11 cellular contexts compared by ENCODE assay signal in the genomic region with DNA sequence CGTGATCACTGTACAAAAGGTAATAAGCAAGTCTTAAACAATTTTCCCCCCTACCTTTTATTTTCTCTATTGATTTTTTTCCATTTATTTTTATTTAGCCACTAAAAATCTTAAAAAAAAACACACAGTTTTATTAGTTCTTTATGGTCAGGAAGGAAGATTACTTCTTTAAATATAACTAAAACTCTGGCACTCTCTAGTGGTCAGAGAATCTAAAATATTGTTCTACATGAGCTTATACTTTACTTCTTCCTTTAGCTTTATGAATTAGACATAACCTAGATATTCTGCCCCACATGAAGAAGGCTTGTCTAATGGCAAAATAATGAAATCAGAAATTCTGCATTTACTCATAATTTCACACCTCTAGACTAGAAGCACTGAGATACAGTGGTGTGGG.
DNase-seq lines count a peak whose midpoint lies in the region; ATAC-seq, FAIRE-seq and TF ChIP-seq lines count a peak whose summit lies in the region.
"Had no signal": no experiment of that assay in that cellular context is flagged by ENCODE, and none has a peak within 500 bp of the region (broad histone marks: within the 10 kb centered on the region; RNA-seq: fewer than 3 reads in every experiment).

No MANE protein-coding gene starts in this region.

- TF ChIP-seq POLR2A in body of pancreas (IDR thresholded peaks at IDR 0.05) = no peak

- intact Hi-C loops in left colon (cut with DNase I, micrococcal nuclease) (no loop called here), body of pancreas (cut with DNase I) (no loop called here), natural killer cell (cut with micrococcal nuclease) (loop anchor here (10.0 kb wide), 1 partner anchor 449 kb away; no protein-coding TSS in a partner anchor)

- no peaks in the 10 kb centered on the region for H3K36me3 Mint-ChIP-seq in HFFc6 (ENCODE audit: low read depth)
- H3K36me3 Mint-ChIP-seq in natural killer cell = no peaks in the 10 kb centered on the region

- no peak overlapping the region for H3K27ac Mint-ChIP-seq in HFFc6
- H3K27ac Mint-ChIP-seq in natural killer cell = no peak overlapping the region
- H3K27ac Mint-ChIP-seq: activated T-helper 1 cell treated with anti-CD3 and anti-CD28 coated beads, Interleukin-12 subunit alpha, Interleukin-12 subunit beta, Interleukin-2, Interleukin-4 antibody, amounts not matched to agents 30 ng/mL and 10 ng/mL and 1 ng/mL, durations not matched to agents 14 hours and 24 hours and 36 hours had no signal

- H3K9me3 ChIP-seq in body of pancreas = no peaks in the 10 kb centered on the region
- H3K9me3 ChIP-seq: HAP-1 had no signal

- ATAC-seq in left colon (peak; percentile 69), body of pancreas (no peak), natural killer cell (no peak), esophagus mucosa (no peak)

- H3K4me1 ChIP-seq in body of pancreas = no peaks in the 10 kb centered on the region

- DNase-seq in CD1c-positive myeloid dendritic cell (ENCODE audit: extremely low spot score) = peak; percentile 59
- peak; percentile 39 for DNase-seq in HFFc6
- DNase-seq in left colon = no peak
- DNase-seq in body of pancreas = no peak
- DNase-seq in activated naive CD4-positive, alpha-beta T cell (lab: John Stamatoyannopoulos, UW) = no peak
- DNase-seq in natural killer cell = no peak
- DNase-seq: NCI-H524 treated with DMSO at 0.1 percent for 48 hours had no signal

- FAIRE-seq in TTC549 (lab: Jason Lieb, UNC) = peak; percentile 79

- TF ChIP-seq CTCF in HFFc6 (IDR thresholded peaks at IDR 0.05) = peak; percentile 69
- no peak for TF ChIP-seq CTCF in body of pancreas (IDR thresholded peaks at IDR 0.05)
- no peak for TF ChIP-seq CTCF in natural killer cell (IDR thresholded peaks at IDR 0.05)

- H3K4me3 ChIP-seq in body of pancreas = no peak overlapping the region
- H3K4me3 ChIP-seq: HAP-1 had no signal

- no peaks in the 10 kb centered on the region for H3K27me3 ChIP-seq in body of pancreas

- WGBS in body of pancreas, 2 donors = 83 to 92% methylated on average over 1 of the region's 1 CpG

- no peaks in the 10 kb centered on the region for H3K27me3 Mint-ChIP-seq in HFFc6 (ENCODE audit: insufficient read depth)
- no peaks in the 10 kb centered on the region for H3K27me3 Mint-ChIP-seq in natural killer cell (ENCODE audit: low read depth in 2 of 2)

- no peak overlapping the region for H3K27ac ChIP-seq in body of pancreas

- H3K4me3 Mint-ChIP-seq in HFFc6 (no peak overlapping the region), natural killer cell (no peak overlapping the region)
- H3K4me3 Mint-ChIP-seq: activated T-helper 1 cell treated with anti-CD3 and anti-CD28 coated beads, Interleukin-12 subunit alpha, Interleukin-12 subunit beta, Interleukin-2, Interleukin-4 antibody, amounts not matched to agents 30 ng/mL and 10 ng/mL and 1 ng/mL, durations not matched to agents 14 hours and 24 hours and 36 hours had no signal

- H3K4me1 Mint-ChIP-seq in HFFc6 (ENCODE audit: low read depth) (no peaks in the 10 kb centered on the region), natural killer cell (no peaks in the 10 kb centered on the region)

- H3K36me3 ChIP-seq in body of pancreas (replicated peaks in 1 of 2; ENCODE audit: insufficient read depth in 1 of 2, low read depth in 2 of 2) = peaks cover 0 to 16% of the 10 kb centered on the region in 2 donors

- H3K9me3 Mint-ChIP-seq in HFFc6 = no peaks in the 10 kb centered on the region
- no peaks in the 10 kb centered on the region for H3K9me3 Mint-ChIP-seq in natural killer cell
- H3K9me3 Mint-ChIP-seq: activated T-helper 1 cell treated with anti-CD3 and anti-CD28 coated beads, Interleukin-12 subunit alpha, Interleukin-12 subunit beta, Interleukin-2, Interleukin-4 antibody, amounts not matched to agents 30 ng/mL and 10 ng/mL and 1 ng/mL, durations not matched to agents 14 hours and 24 hours and 36 hours had no signal

Comparison
In these comparisons a context has a peak if more than half of its experiments do, and no peak if none do; other contexts are left out.
1. DNase-seq: peak in CD1c-positive myeloid dendritic cell (single experiment) and HFFc6 (single experiment); none in left colon (0 of 2), body of pancreas (0 of 4), activated naive CD4-positive, alpha-beta T cell (0 of 4) and natural killer cell (single experiment).